In the genomic region with DNA sequence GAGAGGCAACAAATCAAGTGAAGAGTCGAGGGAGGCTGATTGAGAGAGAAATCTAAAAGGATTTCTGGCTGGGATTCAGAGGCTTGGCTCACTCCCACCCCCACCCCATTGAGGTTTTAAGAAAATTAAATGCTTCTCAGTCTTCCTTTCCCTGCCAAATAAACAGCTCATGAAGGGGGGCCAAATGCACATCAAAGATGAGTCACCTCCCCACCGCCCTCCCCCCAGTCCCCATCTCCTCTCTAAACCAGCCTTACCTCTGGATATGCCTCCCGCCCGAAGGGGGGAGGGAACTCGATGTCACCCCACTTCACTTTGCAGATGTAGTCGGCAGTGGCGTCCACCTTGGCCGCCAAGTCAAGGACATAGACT, we compare ENCODE assay signal across 1 cellular context.
TF ChIP-seq lines count a peak whose summit lies in the region.

No MANE protein-coding gene starts in this region.

TF ChIP-seq in GM23338, 12 proteins besides CTCF, POLR2A, EP300 and RAD21 (continued from another document):
- no peak for TF ChIP-seq ZNF462 (CRISPR knock-in tag; IDR thresholded peaks at IDR 0.05)
- no peak for TF ChIP-seq JUNB (IDR thresholded peaks at IDR 0.05; ENCODE audit: unreplicated experiment)
- no peak for TF ChIP-seq ZNF114 (CRISPR knock-in tag; IDR thresholded peaks at IDR 0.05)
- TF ChIP-seq EZH2 (IDR thresholded peaks at IDR 0.05; ENCODE audit: low read depth, unreplicated experiment), result no peak
- no peak for TF ChIP-seq POLR2AphosphoS5 (IDR thresholded peaks at IDR 0.05; ENCODE audit: low read depth)
- TF ChIP-seq ZNF331 (CRISPR knock-in tag; IDR thresholded peaks at IDR 0.05; ENCODE audit: low read depth), result no peak
- no peak for TF ChIP-seq EZH2phosphoT487 (IDR thresholded peaks at IDR 0.05; ENCODE audit: unreplicated experiment)
